8 cellular contexts compared by ENCODE assay signal in genomic region chr15:98295101-98295759, GRCh38.
A peak's percentile ranks its signal among the peaks of the same experiment; 100 is the strongest.
DNase-seq lines count a peak whose midpoint lies in the region; TF ChIP-seq lines count a peak whose summit lies in the region.
"Not testable (repeated sequence)": the region's sequence is repeated elsewhere in the genome, so short reads cannot be mapped to it uniquely, and the experiment has no call there.

No MANE protein-coding gene starts in this region.

- not testable (repeated sequence) for H3K9ac ChIP-seq in neuronal stem cell (ENCODE audit: low read depth, low read length, poor library complexity)

- H3K4me1 ChIP-seq in neuronal stem cell (ENCODE audit: control insufficient read depth in 2 of 2, insufficient read depth in 1 of 2, low read depth in 1 of 2, low read length in 2 of 2) = not testable (repeated sequence)

- not testable (repeated sequence) for H2BK5ac ChIP-seq in neuronal stem cell (ENCODE audit: low read length)

- H4K91ac ChIP-seq in neuronal stem cell (ENCODE audit: low read depth, low read length, poor library complexity) = not testable (repeated sequence)

- H3K27ac ChIP-seq in brain microvascular endothelial cell; neuronal stem cell (replicated peaks; ENCODE audit: low read length): not testable (repeated sequence)

- not testable (repeated sequence) for H3K9me3 ChIP-seq in neuronal stem cell (replicated peaks in 1 of 2; ENCODE audit: control insufficient read depth in 2 of 2, insufficient read depth in 1 of 2, low read depth in 1 of 2, low read length in 2 of 2)

- H4K8ac ChIP-seq in neuronal stem cell (ENCODE audit: low read depth, low read length) = not testable (repeated sequence)

- H2AK5ac ChIP-seq in neuronal stem cell (ENCODE audit: low read depth, low read length) = not testable (repeated sequence)

- not testable (repeated sequence) for H3K36me3 ChIP-seq in brain microvascular endothelial cell (replicated peaks); neuronal stem cell (replicated peaks in 1 of 2; ENCODE audit: control insufficient read depth in 2 of 2, insufficient read depth in 2 of 2, low read length in 2 of 2)

- in situ Hi-C loops in brain microvascular endothelial cell (cut with HindIII; ENCODE audit: low pct_ligation_motif_present, low sequenced_read_pairs) = not testable (repeated sequence)

- H2AFZ ChIP-seq in neuronal stem cell (ENCODE audit: low read length) = not testable (repeated sequence)

- not testable (repeated sequence) for H3K27me3 ChIP-seq in brain microvascular endothelial cell (replicated peaks); neuronal stem cell (ENCODE audit: control insufficient read depth in 3 of 3, insufficient read depth in 3 of 3, low read depth in 1 of 3, low read length in 3 of 3)

- H2BK15ac ChIP-seq in neuronal stem cell (ENCODE audit: low read length) = not testable (repeated sequence)

- H3K4me2 ChIP-seq in neuronal stem cell (ENCODE audit: insufficient read depth, low read length, poor library complexity, severe bottlenecking) = not testable (repeated sequence)

- not testable (repeated sequence) for H2BK12ac ChIP-seq in neuronal stem cell (ENCODE audit: low read length)

- not testable (repeated sequence) for DNase-seq in AG09309 (ENCODE audit: low read depth)
- DNase-seq in HT-29 (ENCODE audit: low spot score) (peak; percentile 57), NCI-H2171 (lab: John Stamatoyannopoulos, UW) (peak; percentile 27), SIG-M5 treated with dmso at 0.1 percent for 504 hours (lab: John Stamatoyannopoulos, UW; ENCODE audit: unreplicated experiment) (peak; percentile 31), brain microvascular endothelial cell (peak; percentile 12), glomerular visceral epithelial cell (ENCODE audit: extremely low spot score) (peak; percentile 36), neuronal stem cell (ENCODE audit: low spot score) (peak; percentile 47)

- not testable (repeated sequence) for H3K4ac ChIP-seq in neuronal stem cell (ENCODE audit: low read length)

- H3K18ac ChIP-seq in neuronal stem cell (ENCODE audit: low read length) = not testable (repeated sequence)

- H3K23ac ChIP-seq in neuronal stem cell (ENCODE audit: low read depth, low read length, poor library complexity) = not testable (repeated sequence)

- not testable (repeated sequence) for H3K4me3 ChIP-seq in AG09309 (ENCODE audit: control insufficient read depth, low read depth, low read length); GM12875 (ENCODE audit: low read depth, low read length); brain microvascular endothelial cell (ENCODE audit: low read depth, low read length); neuronal stem cell (ENCODE audit: low read length in 2 of 2)

- H3K79me1 ChIP-seq in neuronal stem cell (ENCODE audit: low read depth, low read length) = not testable (repeated sequence)

- not testable (repeated sequence) for H2BK120ac ChIP-seq in neuronal stem cell (ENCODE audit: low read depth, low read length)

- no CpG with 5 or more reads among the region's 10 CpGs for WGBS in neuronal stem cell (ENCODE audit: extremely low coverage in 2 of 2, insufficient read length in 2 of 2, insufficient replicate concordance in 1 of 2), 2 donors

- peak; percentile 44 for TF ChIP-seq CTCF in AG09309 (IDR thresholded peaks at IDR 0.05; ENCODE audit: control insufficient read depth, insufficient read depth, low read depth, low read length, missing control alignments)
- TF ChIP-seq CTCF in GM12875 (IDR thresholded peaks at IDR 0.05; ENCODE audit: borderline replicate concordance, insufficient read depth, low read depth, low read length) = 0 out of 2 replicates have a peak, but pooled peaks have one; percentile 23
- peak; percentile 29 for TF ChIP-seq CTCF in brain microvascular endothelial cell (IDR thresholded peaks at IDR 0.05; ENCODE audit: low read depth, low read length, missing control alignments)

- H3K14ac ChIP-seq in neuronal stem cell (ENCODE audit: low read length) = not testable (repeated sequence)
